In genomic region chr2:236910966-236911495, GRCh38 we compare ENCODE assay signal across 29 cellular contexts.
"Had no signal": no experiment of that assay in that cellular context is flagged by ENCODE, and none has a peak within 500 bp of the region (broad histone marks: within the 10 kb centered on the region; RNA-seq: fewer than 3 reads in every experiment).

No MANE protein-coding gene starts in this region.

- H3K36me3 ChIP-seq: ascending aorta, breast epithelium, cardiac muscle cell, colonic mucosa, WERI-Rb-1 had no signal

- H3K27me3 Mint-ChIP-seq: activated naive CD8-positive, alpha-beta T cell treated with anti-CD3 and anti-CD28 coated beads, Interleukin-2, amount 10 ng/mL, durations not matched to agents 7 days and 5 days had no signal

- H3K27me3 ChIP-seq: ascending aorta, breast epithelium, cardiac muscle cell, colonic mucosa had no signal

- H3K27ac Mint-ChIP-seq: activated B cell treated with CpG ODN at 0.5 μM for 24 hours; activated CD4-positive, alpha-beta memory T cell treated with anti-CD3 and anti-CD28 coated beads, Interleukin-2, amount 10 ng/mL, durations not matched to agents 7 days and 5 days; activated CD8-positive, alpha-beta memory T cell treated with anti-CD3 and anti-CD28 coated beads, Interleukin-2, amount 10 ng/mL, durations not matched to agents 7 days and 5 days; activated naive CD4-positive, alpha-beta T cell treated with anti-CD3 and anti-CD28 coated beads, Interleukin-2, amount 10 ng/mL, durations not matched to agents 7 days and 5 days; activated naive CD8-positive, alpha-beta T cell treated with anti-CD3 and anti-CD28 coated beads, Interleukin-2, amount 10 ng/mL, durations not matched to agents 7 days and 5 days; activated T-helper 1 cell treated with anti-CD3 and anti-CD28 coated beads, Interleukin-12 subunit alpha, Interleukin-12 subunit beta, Interleukin-2, Interleukin-4 antibody, amounts not matched to agents 30 ng/mL and 10 ng/mL and 1 ng/mL, durations not matched to agents 14 hours and 24 hours and 36 hours; T-helper 17 cell; T-helper 2 cell treated with Interferon-gamma antibody and Interleukin-4, amounts not matched to agents 5 μg/mL and 100 μg/mL, for 36 hours had no signal

- H3K9me3 Mint-ChIP-seq: activated B cell treated with CpG ODN at 0.5 μM for 24 hours; activated CD4-positive, alpha-beta memory T cell treated with anti-CD3 and anti-CD28 coated beads, Interleukin-2, amount 10 ng/mL, durations not matched to agents 7 days and 5 days; activated naive CD4-positive, alpha-beta T cell treated with anti-CD3 and anti-CD28 coated beads, Interleukin-2, amount 10 ng/mL, durations not matched to agents 7 days and 5 days; activated naive CD4-positive, alpha-beta T cell treated with anti-CD3 and anti-CD28 coated beads, Interleukin-2, amount 50 U/mL, for 72 hours; activated naive CD8-positive, alpha-beta T cell treated with anti-CD3 and anti-CD28 coated beads, Interleukin-2, amount 10 ng/mL, durations not matched to agents 7 days and 5 days; activated T-helper 1 cell treated with anti-CD3 and anti-CD28 coated beads, Interleukin-12 subunit alpha, Interleukin-12 subunit beta, Interleukin-2, Interleukin-4 antibody, amounts not matched to agents 30 ng/mL and 10 ng/mL and 1 ng/mL, durations not matched to agents 14 hours and 24 hours and 36 hours; T-helper 2 cell treated with Interferon-gamma antibody and Interleukin-4, amounts not matched to agents 5 μg/mL and 100 μg/mL, for 36 hours had no signal

- H3K27ac ChIP-seq: ascending aorta, breast epithelium, cardiac muscle cell, colonic mucosa, epithelial cell of prostate, WERI-Rb-1 had no signal

- ATAC-seq: activated CD4-positive, CD25-positive, alpha-beta regulatory T cell treated with anti-CD3 and anti-CD28 coated beads, Interleukin-2, amount 50 U/mL, for 24 hours; activated CD8-positive, alpha-beta memory T cell treated with anti-CD3 and anti-CD28 coated beads, Interleukin-2, amount 10 ng/mL, durations not matched to agents 7 days and 5 days; activated naive CD4-positive, alpha-beta T cell treated with anti-CD3 and anti-CD28 coated beads, Interleukin-2, amount 50 U/mL, for 72 hours; T-helper 17 cell had no signal

- H3K4me1 Mint-ChIP-seq: activated B cell treated with CpG ODN at 0.5 μM for 24 hours; activated CD4-positive, alpha-beta memory T cell treated with anti-CD3 and anti-CD28 coated beads, Interleukin-2, amount 10 ng/mL, durations not matched to agents 7 days and 5 days; activated CD8-positive, alpha-beta memory T cell treated with anti-CD3 and anti-CD28 coated beads, Interleukin-2, amount 10 ng/mL, durations not matched to agents 7 days and 5 days; activated naive CD4-positive, alpha-beta T cell treated with anti-CD3 and anti-CD28 coated beads, Interleukin-2, amount 10 ng/mL, durations not matched to agents 7 days and 5 days; activated naive CD8-positive, alpha-beta T cell treated with anti-CD3 and anti-CD28 coated beads, Interleukin-2, amount 10 ng/mL, durations not matched to agents 7 days and 5 days; T-helper 17 cell had no signal

- H3K36me3 Mint-ChIP-seq: activated CD8-positive, alpha-beta memory T cell treated with anti-CD3 and anti-CD28 coated beads, Interleukin-2, amount 10 ng/mL, durations not matched to agents 7 days and 5 days; activated naive CD4-positive, alpha-beta T cell treated with anti-CD3 and anti-CD28 coated beads, Interleukin-2, amount 10 ng/mL, durations not matched to agents 7 days and 5 days; activated naive CD4-positive, alpha-beta T cell treated with anti-CD3 and anti-CD28 coated beads, Interleukin-2, amount 50 U/mL, for 72 hours; activated naive CD8-positive, alpha-beta T cell treated with anti-CD3 and anti-CD28 coated beads, Interleukin-2, amount 10 ng/mL, durations not matched to agents 7 days and 5 days; brain had no signal

- H3K4me1 ChIP-seq: ascending aorta, breast epithelium, colonic mucosa had no signal

- H3K4me3 Mint-ChIP-seq: activated B cell treated with CpG ODN at 0.5 μM for 24 hours; activated CD4-positive, alpha-beta memory T cell treated with anti-CD3 and anti-CD28 coated beads, Interleukin-2, amount 10 ng/mL, durations not matched to agents 7 days and 5 days; activated CD8-positive, alpha-beta memory T cell treated with anti-CD3 and anti-CD28 coated beads, Interleukin-2, amount 10 ng/mL, durations not matched to agents 7 days and 5 days; activated naive CD4-positive, alpha-beta T cell treated with anti-CD3 and anti-CD28 coated beads, Interleukin-2, amount 10 ng/mL, durations not matched to agents 7 days and 5 days; activated naive CD8-positive, alpha-beta T cell treated with anti-CD3 and anti-CD28 coated beads, Interleukin-2, amount 10 ng/mL, durations not matched to agents 7 days and 5 days; activated T-helper 1 cell treated with anti-CD3 and anti-CD28 coated beads, Interleukin-12 subunit alpha, Interleukin-12 subunit beta, Interleukin-2, Interleukin-4 antibody, amounts not matched to agents 30 ng/mL and 10 ng/mL and 1 ng/mL, durations not matched to agents 14 hours and 24 hours and 36 hours; brain; T-helper 17 cell; T-helper 2 cell treated with Interferon-gamma antibody and Interleukin-4, amounts not matched to agents 5 μg/mL and 100 μg/mL, for 36 hours had no signal

- H3K9me3 ChIP-seq: ascending aorta, breast epithelium, colonic mucosa had no signal

- DNase-seq: activated B cell treated with CpG ODN at 0.5 μM for 24 hours; activated CD4-positive, alpha-beta memory T cell treated with anti-CD3 and anti-CD28 coated beads, Interleukin-2, amount 10 ng/mL, durations not matched to agents 7 days and 5 days; activated CD4-positive, alpha-beta T cell treated with anti-CD3 and anti-CD28 coated beads for 48 hours; activated CD8-positive, alpha-beta memory T cell treated with anti-CD3 and anti-CD28 coated beads, Interleukin-2, amount 10 ng/mL, durations not matched to agents 7 days and 5 days; activated CD8-positive, alpha-beta memory T cell treated with anti-CD3 and anti-CD28 coated beads, Interleukin-2, amount 50 U/mL, for 4 hours; activated gamma-delta T cell; activated naive CD4-positive, alpha-beta T cell; activated naive CD4-positive, alpha-beta T cell treated with anti-CD3 and anti-CD28 coated beads, Interleukin-2, amount 10 ng/mL, durations not matched to agents 7 days and 5 days; activated naive CD8-positive, alpha-beta T cell treated with anti-CD3 and anti-CD28 coated beads, Interleukin-2, amount 10 ng/mL, durations not matched to agents 7 days and 5 days; activated T-cell treated with anti-CD3 and anti-CD28 coated beads, Interleukin-2, amount 50 U/mL, for 1 hour; activated T-cell treated with anti-CD3 and anti-CD28 coated beads, Interleukin-2, amount 50 U/mL, for 48 hours; central memory CD4-positive, alpha-beta T cell; cerebellar nuclear complex; colonic mucosa; effector CD8-positive, alpha-beta T cell; foreskin fibroblast; T-helper 1 cell; T-helper 17 cell; T1000; WERI-Rb-1 had no signal

- H3K4me3 ChIP-seq: ascending aorta, breast epithelium, cardiac muscle cell, colonic mucosa had no signal
